Comparison of ENCODE assay signal across 13 cellular contexts in genomic region chr14:95479494-95479893, GRCh38. TPM values are rescaled to one million over a fixed set of nuclear protein-coding genes. Genes with fewer than 3 reads are reported as not detected.
A peak's percentile ranks its signal among the peaks of the same experiment; 100 is the strongest.
DNase-seq lines count a peak whose midpoint lies in the region; ATAC-seq, FAIRE-seq and TF ChIP-seq lines count a peak whose summit lies in the region.
"Had no signal": no experiment of that assay in that cellular context is flagged by ENCODE, and none has a peak within 500 bp of the region (broad histone marks: within the 10 kb centered on the region; RNA-seq: fewer than 3 reads in every experiment).

No MANE protein-coding gene starts in this region.

- peaks cover 0 to 4% (median 0%) of the 10 kb centered on the region in 12 donors for H3K9me3 ChIP-seq in heart left ventricle
- H3K9me3 ChIP-seq in T-helper 17 cell (ENCODE audit: control insufficient read depth, low read length, poor library complexity, severe bottlenecking) = no peaks in the 10 kb centered on the region
- H3K9me3 ChIP-seq in kidney (ENCODE audit: control insufficient read depth in 1 of 2, low read length in 2 of 2) = no peaks in the 10 kb centered on the region
- no peaks in the 10 kb centered on the region for H3K9me3 ChIP-seq in subcutaneous abdominal adipose tissue (ENCODE audit: control insufficient read depth in 5 of 5, low read length in 5 of 5)

- H3K4me1 Mint-ChIP-seq in T-helper 17 cell (peaks cover 42% of the 10 kb centered on the region), Calu3 (ENCODE audit: low read depth, unreplicated experiment) (peaks cover 41% of the 10 kb centered on the region)

- ATAC-seq in heart left ventricle (no peak), Right ventricle myocardium superior (ENCODE audit: poor library complexity) (no peak), T-helper 17 cell (no peak), GM19455 (IDR thresholded peaks at IDR 0.05; ENCODE audit: unreplicated experiment) (no peak)

- peak overlapping the region; percentile 84 for H3K4me3 Mint-ChIP-seq in T-helper 17 cell
- no peak overlapping the region for H3K4me3 Mint-ChIP-seq in Calu3 (ENCODE audit: low read depth, unreplicated experiment)
- H3K4me3 Mint-ChIP-seq: T-helper 2 cell treated with Interferon-gamma antibody and Interleukin-4, amounts not matched to agents 5 μg/mL and 100 μg/mL, for 36 hours had no signal

- intact Hi-C loops in heart left ventricle (cut with DNase I) (no loop called here), Right ventricle myocardium superior (cut with DNase I) (no loop called here), kidney (cut with DNase I) (no loop called here), Calu3 (cut with micrococcal nuclease; ENCODE audit: unreplicated experiment) (no loop called here)

- no peak for FAIRE-seq in kidney (lab: Jason Lieb, UNC)

- no peak for TF ChIP-seq POLR2A in heart left ventricle (IDR thresholded peaks at IDR 0.05)

- H3K9ac ChIP-seq in kidney (ENCODE audit: low read length in 2 of 2) = no peak overlapping the region
- peak overlapping the region in 2 of 5 donors; percentile 28 to 67 for H3K9ac ChIP-seq in subcutaneous abdominal adipose tissue (ENCODE audit: low read length in 5 of 5)
- H3K9ac ChIP-seq: parathyroid adenoma had no signal

- H3K27me3 Mint-ChIP-seq in T-helper 17 cell (no peaks in the 10 kb centered on the region), Calu3 (ENCODE audit: unreplicated experiment) (peaks cover under 1% of the 10 kb centered on the region)

- no peaks in the 10 kb centered on the region for H3K9me3 Mint-ChIP-seq in Calu3 (ENCODE audit: low read depth, unreplicated experiment)
- H3K9me3 Mint-ChIP-seq: T-helper 2 cell treated with Interferon-gamma antibody and Interleukin-4, amounts not matched to agents 5 μg/mL and 100 μg/mL, for 36 hours had no signal

- no peaks in the 10 kb centered on the region for H3K27me3 ChIP-seq in heart left ventricle
- H3K27me3 ChIP-seq in subcutaneous abdominal adipose tissue (ENCODE audit: control insufficient read depth in 5 of 5, insufficient read depth in 4 of 5, low read length in 5 of 5) = peaks cover 0 to 4% (median 0%) of the 10 kb centered on the region in 5 donors

- H3K27ac Mint-ChIP-seq in T-helper 17 cell (peak overlapping the region; percentile 100), Calu3 (ENCODE audit: unreplicated experiment) (no peak overlapping the region)

- H3K36me3 ChIP-seq in heart left ventricle = peaks cover 0 to 17% (median 11%) of the 10 kb centered on the region in 9 donors
- peaks cover 0 to 4% of the 10 kb centered on the region in 2 donors for H3K36me3 ChIP-seq in kidney (ENCODE audit: control insufficient read depth in 1 of 2, insufficient read depth in 2 of 2, low read length in 2 of 2)
- peaks cover 0 to 35% (median 22%) of the 10 kb centered on the region in 5 donors for H3K36me3 ChIP-seq in subcutaneous abdominal adipose tissue (ENCODE audit: control insufficient read depth in 5 of 5, insufficient read depth in 5 of 5, low read length in 5 of 5)

- TF ChIP-seq CTCF in heart left ventricle (IDR thresholded peaks at IDR 0.05) (no peak), kidney (IDR thresholded peaks at IDR 0.05; ENCODE audit: borderline replicate concordance, extremely low read depth, insufficient read depth) (no peak), Calu3 (IDR thresholded peaks at IDR 0.05; ENCODE audit: unreplicated experiment) (no peak)

- BruUV-seq in Calu3 (replicated peaks; lab: Mats Ljungman, UMichigan) = no TSS peak

- CTCF ChIA-PET in Calu3 (lab: Charles Lee) = no interaction called here

- no peak overlapping the region for H3K4me3 ChIP-seq in heart left ventricle
- H3K4me3 ChIP-seq in kidney (ENCODE audit: low read length in 2 of 2) = no peak overlapping the region
- H3K4me3 ChIP-seq in subcutaneous abdominal adipose tissue (ENCODE audit: low read depth in 1 of 5, low read length in 5 of 5) = peak overlapping the region in 3 of 5 donors; percentile 19 to 35 (median 35)

- 84 to 95% (median 91%) methylated on average over 4 of the region's 4 CpGs for WGBS in heart left ventricle, 4 donors

- peaks cover 9 to 71% (median 31%) of the 10 kb centered on the region in 12 donors for H3K4me1 ChIP-seq in heart left ventricle
- peaks cover 4 to 7% of the 10 kb centered on the region in 2 donors for H3K4me1 ChIP-seq in kidney (ENCODE audit: control insufficient read depth in 1 of 2, insufficient read depth in 1 of 2, low read depth in 1 of 2, low read length in 2 of 2)
- H3K4me1 ChIP-seq in subcutaneous abdominal adipose tissue (ENCODE audit: control insufficient read depth in 5 of 5, insufficient read depth in 5 of 5, low read length in 5 of 5) = peaks cover 37 to 94% (median 78%) of the 10 kb centered on the region in 5 donors
- H3K4me1 ChIP-seq: parathyroid adenoma had no signal

- H3K36me3 Mint-ChIP-seq in T-helper 17 cell (ENCODE audit: low read depth) (peaks cover under 1% of the 10 kb centered on the region), Calu3 (ENCODE audit: insufficient read depth, unreplicated experiment) (peaks cover 6% of the 10 kb centered on the region)

- H3K27ac ChIP-seq in heart left ventricle (peak overlapping the region in 9 of 12 donors; percentile 22 to 77 (median 49)), kidney (ENCODE audit: low read depth in 2 of 2, low read length in 2 of 2) (no peak overlapping the region), subcutaneous abdominal adipose tissue (ENCODE audit: low read depth, low read length) (peak overlapping the region; percentile 89)
- H3K27ac ChIP-seq: parathyroid adenoma had no signal

- no peak for DNase-seq in heart left ventricle
- DNase-seq in Right ventricle myocardium superior = no peak
- no peak for DNase-seq in T-helper 17 cell
- DNase-seq in kidney = peak; percentile 42
- DNase-seq in Calu3 = no peak
- DNase-seq in NCI-H748 (lab: John Stamatoyannopoulos, UW; ENCODE audit: unreplicated experiment) = no peak
- DNase-seq: dermis blood vessel endothelial cell, NCI-H1436, NCI-H446 treated with DMSO at 0.1 percent for 48 hours had no signal

RNA-seq across cellular contexts. Expression of gene SYNE3, which starts 37.0 kb away (rescaled TPM):
- total RNA-seq in heart left ventricle (10 to 100 TPM in 5 of 9 donors, 1 to 10 TPM in 4; 6.2 to 16.9 (median 10.3) TPM), Right ventricle myocardium superior (15.1 TPM), T-helper 17 cell (10 to 100 TPM; 59.6 to 64.8 TPM), kidney (18.5 TPM), Calu3 (2022) (0.97 and 1.1 TPM in 2 replicates)
- polyA plus RNA-seq in heart left ventricle (1 to 10 TPM; 3.1 to 3.9 TPM), kidney (ENCODE audit: insufficient read depth, low read depth, low replicate concordance) (0.54 TPM)

RNA-seq across cellular contexts. Expression of gene GLRX5, which starts 55.4 kb away (rescaled TPM):
- total RNA-seq in heart left ventricle (100 to 1,000 TPM in 1 of 9 donors, 10 to 100 TPM in 8; 60.8 to 113 (median 78.5) TPM), Right ventricle myocardium superior (85.4 TPM), T-helper 17 cell (10 to 100 TPM; 14.8 to 17.7 TPM), kidney (46.7 TPM), Calu3 (2022) (54.8 and 58.0 TPM in 2 replicates)
- polyA plus RNA-seq in heart left ventricle (10 to 100 TPM; 64.4 to 98.3 TPM), kidney (ENCODE audit: insufficient read depth, low read depth, low replicate concordance) (124 TPM)

Comparison
In these comparisons a context has a peak if more than half of its experiments do, and no peak if none do; other contexts are left out.
1. H3K27ac ChIP-seq: peak in heart left ventricle (9 of 12) and subcutaneous abdominal adipose tissue (single experiment); none in kidney (0 of 2).
2. H3K4me3 ChIP-seq: peak in subcutaneous abdominal adipose tissue (3 of 5); none in heart left ventricle (0 of 12) and kidney (0 of 2).